Comparison of ENCODE assay signal across 19 cellular contexts in genomic region chr2:68031043-68031442, GRCh38.
"Had no signal": no experiment of that assay in that cellular context is flagged by ENCODE, and none has a peak within 500 bp of the region (broad histone marks: within the 10 kb centered on the region; RNA-seq: fewer than 3 reads in every experiment).

No MANE protein-coding gene starts in this region.

- H3K27ac ChIP-seq: breast epithelium, left lung, skin epidermis, tibial nerve, vagina had no signal

- H3K27me3 ChIP-seq: breast epithelium, left lung, tibial nerve, vagina had no signal

- DNase-seq: activated CD4-positive, alpha-beta T cell treated with anti-CD3 and anti-CD28 coated beads, Interleukin-2, amount 50 U/mL, for 1 hour; activated CD8-positive, alpha-beta memory T cell treated with anti-CD3 and anti-CD28 coated beads for 24 hours; activated naive CD4-positive, alpha-beta T cell; activated naive CD8-positive, alpha-beta T cell treated with anti-CD3 and anti-CD28 coated beads, Interleukin-2, amount 10 ng/mL, durations not matched to agents 7 days and 5 days; endodermal cell; kidney; left lung; posterior cingulate gyrus; stimulated activated CD4-positive, alpha-beta T cell treated with anti-CD3 and anti-CD28 coated beads, Interleukin-4, amount 100 ng/mL, for 4 hours; stimulated activated CD8-positive, alpha-beta memory T cell treated with anti-CD3 and anti-CD28 coated beads, Interleukin-4, amount 100 ng/mL, for 48 hours; stimulated activated naive CD4-positive, alpha-beta T cell treated with Interleukin-2 at 50 U/mL for 16 hours; T-helper 9 cell had no signal

- H3K36me3 Mint-ChIP-seq: activated naive CD8-positive, alpha-beta T cell treated with anti-CD3 and anti-CD28 coated beads, Interleukin-2, amount 10 ng/mL, durations not matched to agents 7 days and 5 days; memory B cell; naive thymus-derived CD8-positive, alpha-beta T cell had no signal

- H3K9me3 ChIP-seq: breast epithelium, left lung, tibial nerve, vagina had no signal

- H3K9me3 Mint-ChIP-seq: activated naive CD8-positive, alpha-beta T cell treated with anti-CD3 and anti-CD28 coated beads, Interleukin-2, amount 10 ng/mL, durations not matched to agents 7 days and 5 days; dendritic cell treated with granulocyte-macrophage colony-stimulating factor and Interleukin-4, amounts not matched to agents 40 ng/mL and 50 ng/mL, for 4 days; endodermal cell; memory B cell; naive thymus-derived CD8-positive, alpha-beta T cell had no signal

- H3K4me3 Mint-ChIP-seq: activated naive CD8-positive, alpha-beta T cell treated with anti-CD3 and anti-CD28 coated beads, Interleukin-2, amount 10 ng/mL, durations not matched to agents 7 days and 5 days; dendritic cell treated with granulocyte-macrophage colony-stimulating factor and Interleukin-4, amounts not matched to agents 40 ng/mL and 50 ng/mL, for 4 days; endodermal cell; memory B cell; naive thymus-derived CD8-positive, alpha-beta T cell had no signal

- ATAC-seq: naive thymus-derived CD8-positive, alpha-beta T cell had no signal

- H3K36me3 ChIP-seq: breast epithelium, left lung, tibial nerve, vagina had no signal

- H3K27ac Mint-ChIP-seq: activated naive CD8-positive, alpha-beta T cell treated with anti-CD3 and anti-CD28 coated beads, Interleukin-2, amount 10 ng/mL, durations not matched to agents 7 days and 5 days; dendritic cell treated with granulocyte-macrophage colony-stimulating factor and Interleukin-4, amounts not matched to agents 40 ng/mL and 50 ng/mL, for 4 days; endodermal cell; memory B cell; naive thymus-derived CD8-positive, alpha-beta T cell had no signal

- H3K4me1 Mint-ChIP-seq: activated naive CD8-positive, alpha-beta T cell treated with anti-CD3 and anti-CD28 coated beads, Interleukin-2, amount 10 ng/mL, durations not matched to agents 7 days and 5 days; endodermal cell; memory B cell; naive thymus-derived CD8-positive, alpha-beta T cell had no signal

- H3K4me3 ChIP-seq: breast epithelium, left lung, skin epidermis, tibial nerve, vagina had no signal

- H3K4me1 ChIP-seq: breast epithelium, vagina had no signal
